ENCODE assay signal across 1 cellular context in the genomic region with DNA sequence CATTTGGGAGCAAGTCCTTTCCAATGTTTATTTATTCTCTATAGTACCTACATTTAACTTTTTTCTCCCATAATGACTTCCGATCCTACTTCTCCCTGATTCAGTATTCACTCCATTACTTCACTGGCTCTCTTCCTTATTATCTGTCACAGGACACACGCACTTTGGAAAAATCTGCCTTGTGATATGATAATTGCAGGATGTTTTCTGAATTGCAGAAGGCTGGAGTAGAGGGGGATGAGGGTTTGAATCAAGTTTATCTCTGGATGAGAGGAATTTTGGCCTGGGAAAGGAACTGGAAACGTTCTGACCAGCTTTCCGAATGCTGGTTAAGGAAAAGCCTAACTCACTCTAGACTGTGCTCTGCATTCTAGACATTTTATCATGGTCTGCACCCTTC.
TF ChIP-seq lines count a peak whose summit lies in the region.

No MANE protein-coding gene starts in this region.

TF ChIP-seq in SK-N-SH, 30 proteins besides CTCF, POLR2A, EP300 and RAD21 (continued from another document):
- TF ChIP-seq NRF1 (IDR thresholded peaks at IDR 0.05; ENCODE audit: low read depth, low read length) (no peak), YY1 (IDR thresholded peaks at IDR 0.05; ENCODE audit: low read depth) (no peak)
